ENCODE assay signal across 9 cellular contexts in genomic region chr19:45442408-45442926, GRCh38. TPM values are rescaled to one million over a fixed set of nuclear protein-coding genes. Genes with fewer than 3 reads are reported as not detected.
A peak's percentile ranks its signal among the peaks of the same experiment; 100 is the strongest.
DNase-seq lines count a peak whose midpoint lies in the region; ATAC-seq, FAIRE-seq and TF ChIP-seq lines count a peak whose summit lies in the region.
"Had no signal": no experiment of that assay in that cellular context is flagged by ENCODE, and none has a peak within 500 bp of the region (broad histone marks: within the 10 kb centered on the region; RNA-seq: fewer than 3 reads in every experiment).

No MANE protein-coding gene starts in this region.

- no peak for TF ChIP-seq CTCF in HepG2 (CRISPR knock-in tag; IDR thresholded peaks at IDR 0.05)
- no peak for TF ChIP-seq CTCF in right lobe of liver (IDR thresholded peaks at IDR 0.05)
- no peak for TF ChIP-seq CTCF in breast epithelium (IDR thresholded peaks at IDR 0.05)
- no peak for TF ChIP-seq CTCF in vagina (IDR thresholded peaks at IDR 0.05)

- WGBS in HepG2 (ENCODE audit: low lambda C conversion rate): 39% methylated on average over 3 of the region's 3 CpGs
- WGBS in right lobe of liver (ENCODE audit: insufficient coverage, low coverage, low lambda C conversion rate, missing lambda C conversion rate): 60% methylated on average over 3 of the region's 3 CpGs

- H3K27ac Mint-ChIP-seq in natural killer cell treated with Interleukin-12 subunit alpha and Interleukin-12 subunit beta and Interleukin-15 and Interleukin-18, amount 100 ng/mL, for 72 hours: peak overlapping the region; percentile 75 to 97

- no peaks in the 10 kb centered on the region for H3K27me3 Mint-ChIP-seq in natural killer cell treated with Interleukin-12 subunit alpha and Interleukin-12 subunit beta and Interleukin-15 and Interleukin-18, amount 100 ng/mL, for 72 hours

- no peaks in the 10 kb centered on the region for H3K9me3 ChIP-seq in HepG2 (ENCODE audit: low read length)
- no peaks in the 10 kb centered on the region for H3K9me3 ChIP-seq in right lobe of liver
- H3K9me3 ChIP-seq in breast epithelium: no peaks in the 10 kb centered on the region
- no peaks in the 10 kb centered on the region for H3K9me3 ChIP-seq in vagina

- H3K36me3 ChIP-seq in HepG2 (replicated peaks in 1 of 2; ENCODE audit: control insufficient read depth in 1 of 2, insufficient read depth in 2 of 2, low read length in 2 of 2) (no peaks in the 10 kb centered on the region), right lobe of liver (no peaks in the 10 kb centered on the region), breast epithelium (no peaks in the 10 kb centered on the region), vagina (no peaks in the 10 kb centered on the region)

- TF ChIP-seq RAD21 in HepG2 (CRISPR knock-in tag; IDR thresholded peaks at IDR 0.05): no peak

- peak overlapping the region; percentile 96; the same call in 1 of the 2 replicates for H3K4me2 ChIP-seq in HepG2 (ENCODE audit: low read depth, low read length)

- in situ Hi-C loops in HepG2 (cut with HindIII; ENCODE audit: extremely low pct_ligation_motif_present, low pct_unique_long_range_greater_than_20kb): loop anchor here (5.0 kb wide), 1 partner anchor 35 kb away; no protein-coding TSS in a partner anchor

- BruUV-seq in HepG2 (replicated peaks; lab: Mats Ljungman, UMichigan): no TSS peak

- intact Hi-C loops in HepG2 (cut with micrococcal nuclease; ENCODE audit: unreplicated experiment): no loop called here
- intact Hi-C loops in right lobe of liver (cut with DNase I): loop anchor here in 1 of 2 donors (5.0 kb wide), 1 partner anchor 35 kb away; no protein-coding TSS in a partner anchor
- intact Hi-C loops in breast epithelium (cut with DNase I; ENCODE audit: low total_unique reads): no loop called here
- intact Hi-C loops in vagina (cut with DNase I): no loop called here

- H3K4me3 ChIP-seq in HepG2 (replicated peaks in 1 of 3; ENCODE audit: insufficient read depth in 1 of 3, low read depth in 2 of 3, low read length in 3 of 3) (no peak overlapping the region), right lobe of liver (no peak overlapping the region), breast epithelium (no peak overlapping the region), vagina (no peak overlapping the region)

- H4K20me1 ChIP-seq in HepG2 (ENCODE audit: insufficient read depth, low read length): no peaks in the 10 kb centered on the region

- peak overlapping the region; percentile 90 for H3K4me3 Mint-ChIP-seq in natural killer cell treated with Interleukin-12 subunit alpha and Interleukin-12 subunit beta and Interleukin-15 and Interleukin-18, amount 100 ng/mL, for 72 hours

- no peak overlapping the region for H3K27ac ChIP-seq in HepG2 (ENCODE audit: extremely low read length, insufficient read depth, low read length)
- peak overlapping the region in 1 of 3 donors; percentile 72 for H3K27ac ChIP-seq in right lobe of liver
- H3K27ac ChIP-seq in breast epithelium: peak overlapping the region; percentile 99 to 100
- H3K27ac ChIP-seq in vagina: peak overlapping the region; percentile 99

- no peaks in the 10 kb centered on the region for H3K9me3 Mint-ChIP-seq in natural killer cell treated with Interleukin-12 subunit alpha and Interleukin-12 subunit beta and Interleukin-15 and Interleukin-18, amount 100 ng/mL, for 72 hours

- no peak overlapping the region for H3K9ac ChIP-seq in HepG2 (ENCODE audit: insufficient read depth, low read depth, low read length)

- ATAC-seq in HepG2 (no peak), right lobe of liver (no peak), GM19324 (IDR thresholded peaks at IDR 0.05; ENCODE audit: low FRiP score, unreplicated experiment) (no peak)
- ATAC-seq in natural killer cell treated with Interleukin-12 subunit alpha and Interleukin-12 subunit beta and Interleukin-15 and Interleukin-18, amount 100 ng/mL, for 72 hours: no peak

- DNase-seq in HepG2 (ENCODE audit: low spot score) (no peak), right lobe of liver (no peak), breast epithelium (ENCODE audit: low spot score in 2 of 2) (no peak), vagina (ENCODE audit: extremely low spot score in 2 of 2) (no peak), SK-N-DZ (ENCODE audit: low spot score) (no peak), HuH-7.5 (ENCODE audit: low spot score) (no peak)
- DNase-seq in natural killer cell treated with Interleukin-12 subunit alpha and Interleukin-12 subunit beta and Interleukin-15 and Interleukin-18, amount 100 ng/mL, for 72 hours (ENCODE audit: low spot score): no peak
- DNase-seq: NCI-H1694 had no signal

- CTCF ChIA-PET in HepG2 (lab: Yijun Ruan, JAX; ENCODE audit: low intra/inter-chr PET ratio, low total read pairs): no interaction called here

- peaks cover 52 to 53% of the 10 kb centered on the region in 2 donors for H3K4me1 Mint-ChIP-seq in natural killer cell treated with Interleukin-12 subunit alpha and Interleukin-12 subunit beta and Interleukin-15 and Interleukin-18, amount 100 ng/mL, for 72 hours (ENCODE audit: low read depth in 2 of 2)

- no peaks in the 10 kb centered on the region for H3K36me3 Mint-ChIP-seq in natural killer cell treated with Interleukin-12 subunit alpha and Interleukin-12 subunit beta and Interleukin-15 and Interleukin-18, amount 100 ng/mL, for 72 hours

- POLR2A ChIA-PET in HepG2 (lab: Yijun Ruan, JAX): no interaction called here

- TF ChIP-seq POLR2A in HepG2 (IDR thresholded peaks at IDR 0.05; ENCODE audit: insufficient read depth in 1 of 2, low read depth in 2 of 2, low read length in 2 of 2) (no peak), right lobe of liver (IDR thresholded peaks at IDR 0.05) (no peak), breast epithelium (IDR thresholded peaks at IDR 0.05) (no peak), vagina (IDR thresholded peaks at IDR 0.05) (no peak)

- no peak overlapping the region for H2AFZ ChIP-seq in HepG2 (ENCODE audit: low read length)

- TF ChIP-seq EP300 in HepG2 (IDR thresholded peaks at IDR 0.05; ENCODE audit: low read depth in 2 of 2, low read length in 2 of 2) (no peak), HepG2 (CRISPR knock-in tag; IDR thresholded peaks at IDR 0.05; ENCODE audit: borderline replicate concordance) (no peak)

- H3K27me3 ChIP-seq in HepG2 (ENCODE audit: control insufficient read depth in 1 of 2, insufficient read depth in 2 of 2, low read length in 2 of 2): no peaks in the 10 kb centered on the region
- H3K27me3 ChIP-seq in right lobe of liver: no peaks in the 10 kb centered on the region
- H3K27me3 ChIP-seq in breast epithelium: no peaks in the 10 kb centered on the region
- no peaks in the 10 kb centered on the region for H3K27me3 ChIP-seq in vagina

- H3K79me2 ChIP-seq in HepG2 (ENCODE audit: insufficient read depth, low read length): no peaks in the 10 kb centered on the region

- H3K4me1 ChIP-seq in HepG2 (ENCODE audit: insufficient read depth, low read length) (peaks cover 62% of the 10 kb centered on the region), right lobe of liver (peaks cover 0 to 13% (median 6%) of the 10 kb centered on the region in 4 donors), breast epithelium (peaks cover 0 to 12% of the 10 kb centered on the region in 2 donors), vagina (peaks cover 43% of the 10 kb centered on the region)

- FAIRE-seq in HepG2 (lab: Jason Lieb, UNC): no peak

RNA-seq across cellular contexts. Expression of gene ERCC1, which starts 18.8 kb away (rescaled TPM):
- total RNA-seq in HepG2 (2016; rRNA removed; fragmentation: Illumina TruSeq; extraction: Trizol): 39.3 and 40.0 TPM in 2 replicates
- 45.6 and 63.1 TPM in 2 replicates for total RNA-seq in HepG2 (2016; cell fraction: cytosol; rRNA removed; fragmentation: Illumina TruSeq; extraction: Trizol; ENCODE audit: low read depth)
- 33.8 and 46.8 TPM in 2 replicates for total RNA-seq in HepG2 (2016; cell fraction: insoluble cytoplasmic fraction; rRNA removed; fragmentation: Illumina TruSeq; extraction: Trizol)
- total RNA-seq in HepG2 (2016; cell fraction: membrane; rRNA removed; fragmentation: Illumina TruSeq; extraction: Trizol): 47.2 and 50.6 TPM in 2 replicates
- 15.5 and 16.4 TPM in 2 replicates for total RNA-seq in HepG2 (2016; cell fraction: nucleus; rRNA removed; fragmentation: Illumina TruSeq; extraction: Trizol)
- polyA plus RNA-seq in HepG2 (2011; rRNA removed): 66.4 and 76.6 TPM in 2 replicates
- 48.2 and 78.5 TPM in 2 replicates for polyA plus RNA-seq in HepG2 (2011; cell fraction: cytosol; rRNA removed)
- polyA plus RNA-seq in HepG2 (2011; cell fraction: nucleus; rRNA removed): 84.4 and 86.6 TPM in 2 replicates
- 38.8 and 40.5 TPM in 2 replicates for polyA plus RNA-seq in HepG2 (2012)
- polyA plus RNA-seq in HepG2 (2016; cell fraction: cytosol; fragmentation: Illumina TruSeq; extraction: Trizol; ENCODE audit: low read depth): 57.8 and 73.2 TPM in 2 replicates
- 53.9 and 54.0 TPM in 2 replicates for polyA plus RNA-seq in HepG2 (2016; cell fraction: insoluble cytoplasmic fraction; fragmentation: Illumina TruSeq; extraction: Trizol; ENCODE audit: low read depth)
- polyA plus RNA-seq in HepG2 (2016; cell fraction: membrane; fragmentation: Illumina TruSeq; extraction: Trizol; ENCODE audit: low read depth): 53.9 and 61.0 TPM in 2 replicates
- 40.4 and 44.1 TPM in 2 replicates for polyA plus RNA-seq in HepG2 (2016; cell fraction: nucleus; fragmentation: Illumina TruSeq; extraction: Trizol; ENCODE audit: insufficient read depth, low read depth)
- 68.2 and 77.1 TPM in 2 replicates for polyA minus RNA-seq in HepG2 (2011; rRNA and poly(A)+ RNA removed; ENCODE audit: low replicate concordance)
- polyA minus RNA-seq in HepG2 (2011; cell fraction: cytosol; rRNA and poly(A)+ RNA removed): 28.0 and 42.8 TPM in 2 replicates
- 23.7 and 24.2 TPM in 2 replicates for polyA minus RNA-seq in HepG2 (2011; cell fraction: nucleus; rRNA and poly(A)+ RNA removed)
- total RNA-seq in right lobe of liver: 10 to 100 TPM; 19.2 to 29.4 (median 22.6) TPM
- 10 to 100 TPM; 89.9 to 96.7 (median 91.2) TPM for total RNA-seq in breast epithelium
- 10 to 100 TPM; 65.0 to 67.8 TPM for total RNA-seq in natural killer cell treated with Interleukin-12 subunit alpha and Interleukin-12 subunit beta and Interleukin-15 and Interleukin-18, amount 100 ng/mL, for 72 hours
- 123 TPM for total RNA-seq in vagina
- polyA plus RNA-seq in SK-N-DZ (2014; cell fraction: cytosol; rRNA removed): 85.0 and 101 TPM in 2 replicates
- 66.4 and 73.4 TPM in 2 replicates for polyA plus RNA-seq in SK-N-DZ (2014; cell fraction: nucleus; rRNA removed)

RNA-seq across cellular contexts. Expression of gene FOSB, which starts 25.3 kb away (rescaled TPM):
- total RNA-seq in HepG2 (2016; rRNA removed; fragmentation: Illumina TruSeq; extraction: Trizol) (0.21 and 6.0 TPM in 2 replicates), right lobe of liver (1 to 10 TPM in 1 of 6 experiments, under 1 TPM in 5; 0.19 to 1.2 (median 0.44) TPM), breast epithelium (100 to 1,000 TPM in 1 of 3 donors, 10 to 100 TPM in 2; 29.8 to 109 (median 38.4) TPM), vagina (20.6 TPM)
- 0.79 and 0.91 TPM in 2 replicates for total RNA-seq in HepG2 (2016; cell fraction: cytosol; rRNA removed; fragmentation: Illumina TruSeq; extraction: Trizol; ENCODE audit: low read depth)
- total RNA-seq in HepG2 (2016; cell fraction: insoluble cytoplasmic fraction; rRNA removed; fragmentation: Illumina TruSeq; extraction: Trizol): 0.37 and 5.7 TPM in 2 replicates
- total RNA-seq in HepG2 (2016; cell fraction: membrane; rRNA removed; fragmentation: Illumina TruSeq; extraction: Trizol): 0.93 and 1.2 TPM in 2 replicates
- total RNA-seq in HepG2 (2016; cell fraction: nucleus; rRNA removed; fragmentation: Illumina TruSeq; extraction: Trizol): 17.8 and 18.2 TPM in 2 replicates
- 2.8 TPM in 2 replicates for polyA plus RNA-seq in HepG2 (2011; rRNA removed)
- polyA plus RNA-seq in HepG2 (2011; cell fraction: cytosol; rRNA removed): 0.67 and 0.69 TPM in 2 replicates
- 23.1 and 35.9 TPM in 2 replicates for polyA plus RNA-seq in HepG2 (2011; cell fraction: nucleus; rRNA removed)
- 0.51 and 1.1 TPM in 2 replicates for polyA plus RNA-seq in HepG2 (2012)
- polyA plus RNA-seq in HepG2 (2016; cell fraction: cytosol; fragmentation: Illumina TruSeq; extraction: Trizol; ENCODE audit: low read depth): not detected in 2 replicates
- polyA plus RNA-seq in HepG2 (2016; cell fraction: insoluble cytoplasmic fraction; fragmentation: Illumina TruSeq; extraction: Trizol; ENCODE audit: low read depth): 0.35 and 0.74 TPM in 2 replicates
- 0.17 and 0.41 TPM in 2 replicates for polyA plus RNA-seq in HepG2 (2016; cell fraction: membrane; fragmentation: Illumina TruSeq; extraction: Trizol; ENCODE audit: low read depth)
- polyA plus RNA-seq in HepG2 (2016; cell fraction: nucleus; fragmentation: Illumina TruSeq; extraction: Trizol; ENCODE audit: insufficient read depth, low read depth): 17.9 and 36.0 TPM in 2 replicates
- 16.2 and 24.3 TPM in 2 replicates for polyA minus RNA-seq in HepG2 (2011; rRNA and poly(A)+ RNA removed; ENCODE audit: low replicate concordance)
- 1.5 and 2.2 TPM in 2 replicates for polyA minus RNA-seq in HepG2 (2011; cell fraction: cytosol; rRNA and poly(A)+ RNA removed)
- polyA minus RNA-seq in HepG2 (2011; cell fraction: nucleus; rRNA and poly(A)+ RNA removed): 32.3 and 48.2 TPM in 2 replicates
- 10 to 100 TPM; 16.3 to 18.0 TPM for total RNA-seq in natural killer cell treated with Interleukin-12 subunit alpha and Interleukin-12 subunit beta and Interleukin-15 and Interleukin-18, amount 100 ng/mL, for 72 hours
- not detected in 2 replicates for polyA plus RNA-seq in SK-N-DZ (2014; cell fraction: cytosol; rRNA removed)
- polyA plus RNA-seq in SK-N-DZ (2014; cell fraction: nucleus; rRNA removed): not detected in 2 replicates

RNA-seq across cellular contexts. Expression of gene POLR1G, which starts 36.0 kb away (rescaled TPM):
- total RNA-seq in HepG2 (2016; rRNA removed; fragmentation: Illumina TruSeq; extraction: Trizol) (20.8 and 23.3 TPM in 2 replicates), right lobe of liver (1 to 10 TPM; 1.3 to 4.5 (median 3.2) TPM), breast epithelium (1 to 10 TPM; 2.6 to 6.9 (median 5.3) TPM), vagina (2.2 TPM)
- 2.6 TPM in 2 replicates for total RNA-seq in HepG2 (2016; cell fraction: cytosol; rRNA removed; fragmentation: Illumina TruSeq; extraction: Trizol; ENCODE audit: low read depth)
- 19.8 and 20.1 TPM in 2 replicates for total RNA-seq in HepG2 (2016; cell fraction: insoluble cytoplasmic fraction; rRNA removed; fragmentation: Illumina TruSeq; extraction: Trizol)
- 7.7 and 8.2 TPM in 2 replicates for total RNA-seq in HepG2 (2016; cell fraction: membrane; rRNA removed; fragmentation: Illumina TruSeq; extraction: Trizol)
- total RNA-seq in HepG2 (2016; cell fraction: nucleus; rRNA removed; fragmentation: Illumina TruSeq; extraction: Trizol): 9.2 and 11.6 TPM in 2 replicates
- polyA plus RNA-seq in HepG2 (2011; rRNA removed): 3.5 and 4.3 TPM in 2 replicates
- 2.5 and 3.4 TPM in 2 replicates for polyA plus RNA-seq in HepG2 (2011; cell fraction: cytosol; rRNA removed)
- 2.3 and 2.6 TPM in 2 replicates for polyA plus RNA-seq in HepG2 (2011; cell fraction: nucleus; rRNA removed)
- 3.3 and 3.7 TPM in 2 replicates for polyA plus RNA-seq in HepG2 (2012)
- polyA plus RNA-seq in HepG2 (2016; cell fraction: cytosol; fragmentation: Illumina TruSeq; extraction: Trizol; ENCODE audit: low read depth): 1.6 and 1.7 TPM in 2 replicates
- 21.9 and 22.7 TPM in 2 replicates for polyA plus RNA-seq in HepG2 (2016; cell fraction: insoluble cytoplasmic fraction; fragmentation: Illumina TruSeq; extraction: Trizol; ENCODE audit: low read depth)
- 5.1 and 5.5 TPM in 2 replicates for polyA plus RNA-seq in HepG2 (2016; cell fraction: membrane; fragmentation: Illumina TruSeq; extraction: Trizol; ENCODE audit: low read depth)
- polyA plus RNA-seq in HepG2 (2016; cell fraction: nucleus; fragmentation: Illumina TruSeq; extraction: Trizol; ENCODE audit: insufficient read depth, low read depth): 16.0 and 16.6 TPM in 2 replicates
- 4.8 and 9.0 TPM in 2 replicates for polyA minus RNA-seq in HepG2 (2011; rRNA and poly(A)+ RNA removed; ENCODE audit: low replicate concordance)
- polyA minus RNA-seq in HepG2 (2011; cell fraction: cytosol; rRNA and poly(A)+ RNA removed): 4.7 and 6.7 TPM in 2 replicates
- polyA minus RNA-seq in HepG2 (2011; cell fraction: nucleus; rRNA and poly(A)+ RNA removed): 1.7 and 1.9 TPM in 2 replicates
- total RNA-seq in natural killer cell treated with Interleukin-12 subunit alpha and Interleukin-12 subunit beta and Interleukin-15 and Interleukin-18, amount 100 ng/mL, for 72 hours: 10 to 100 TPM; 11.0 to 25.4 TPM
- 13.2 and 16.8 TPM in 2 replicates for polyA plus RNA-seq in SK-N-DZ (2014; cell fraction: cytosol; rRNA removed)
- 4.0 and 7.9 TPM in 2 replicates for polyA plus RNA-seq in SK-N-DZ (2014; cell fraction: nucleus; rRNA removed)

RNA-seq across cellular contexts. Expression of gene PPP1R13L, which starts 37.6 kb away (rescaled TPM):
- total RNA-seq in HepG2 (2016; rRNA removed; fragmentation: Illumina TruSeq; extraction: Trizol) (1.3 and 1.6 TPM in 2 replicates), right lobe of liver (10 to 100 TPM in 4 of 6 experiments, 1 to 10 TPM in 2; 6.9 to 22.9 (median 14.6) TPM), breast epithelium (10 to 100 TPM in 2 of 3 donors, 1 to 10 TPM in 1; 3.4 to 45.1 (median 34.7) TPM), vagina (111 TPM)
- total RNA-seq in HepG2 (2016; cell fraction: cytosol; rRNA removed; fragmentation: Illumina TruSeq; extraction: Trizol; ENCODE audit: low read depth): 1.1 TPM in 2 replicates
- 1.5 and 1.9 TPM in 2 replicates for total RNA-seq in HepG2 (2016; cell fraction: insoluble cytoplasmic fraction; rRNA removed; fragmentation: Illumina TruSeq; extraction: Trizol)
- 2.2 and 2.4 TPM in 2 replicates for total RNA-seq in HepG2 (2016; cell fraction: membrane; rRNA removed; fragmentation: Illumina TruSeq; extraction: Trizol)
- total RNA-seq in HepG2 (2016; cell fraction: nucleus; rRNA removed; fragmentation: Illumina TruSeq; extraction: Trizol): 3.1 and 3.3 TPM in 2 replicates
- 6.6 and 8.8 TPM in 2 replicates for polyA plus RNA-seq in HepG2 (2011; rRNA removed)
- polyA plus RNA-seq in HepG2 (2011; cell fraction: cytosol; rRNA removed): 3.8 and 5.5 TPM in 2 replicates
- polyA plus RNA-seq in HepG2 (2011; cell fraction: nucleus; rRNA removed): 38.9 and 47.2 TPM in 2 replicates
- polyA plus RNA-seq in HepG2 (2012): 18.0 and 19.6 TPM in 2 replicates
- 0.78 and 1.1 TPM in 2 replicates for polyA plus RNA-seq in HepG2 (2016; cell fraction: cytosol; fragmentation: Illumina TruSeq; extraction: Trizol; ENCODE audit: low read depth)
- polyA plus RNA-seq in HepG2 (2016; cell fraction: insoluble cytoplasmic fraction; fragmentation: Illumina TruSeq; extraction: Trizol; ENCODE audit: low read depth): 3.8 and 3.9 TPM in 2 replicates
- 1.6 and 1.9 TPM in 2 replicates for polyA plus RNA-seq in HepG2 (2016; cell fraction: membrane; fragmentation: Illumina TruSeq; extraction: Trizol; ENCODE audit: low read depth)
- polyA plus RNA-seq in HepG2 (2016; cell fraction: nucleus; fragmentation: Illumina TruSeq; extraction: Trizol; ENCODE audit: insufficient read depth, low read depth): 8.3 and 10.5 TPM in 2 replicates
- 6.9 and 17.3 TPM in 2 replicates for polyA minus RNA-seq in HepG2 (2011; rRNA and poly(A)+ RNA removed; ENCODE audit: low replicate concordance)
- 13.4 and 14.9 TPM in 2 replicates for polyA minus RNA-seq in HepG2 (2011; cell fraction: cytosol; rRNA and poly(A)+ RNA removed)
- polyA minus RNA-seq in HepG2 (2011; cell fraction: nucleus; rRNA and poly(A)+ RNA removed): 8.0 and 9.2 TPM in 2 replicates
- total RNA-seq in natural killer cell treated with Interleukin-12 subunit alpha and Interleukin-12 subunit beta and Interleukin-15 and Interleukin-18, amount 100 ng/mL, for 72 hours: 10 to 100 TPM; 12.2 to 14.1 TPM
- polyA plus RNA-seq in SK-N-DZ (2014; cell fraction: cytosol; rRNA removed): 1.1 and 2.6 TPM in 2 replicates
- 0.90 and 1.7 TPM in 2 replicates for polyA plus RNA-seq in SK-N-DZ (2014; cell fraction: nucleus; rRNA removed)

RNA-seq across cellular contexts. Expression of gene RTN2, which starts 54.4 kb away (rescaled TPM):
- total RNA-seq in HepG2 (2016; rRNA removed; fragmentation: Illumina TruSeq; extraction: Trizol) (2.1 and 2.9 TPM in 2 replicates), right lobe of liver (1 to 10 TPM; 1.5 to 7.2 (median 2.9) TPM), breast epithelium (10 to 100 TPM in 1 of 3 donors, 1 to 10 TPM in 2; 5.9 to 15.1 (median 7.2) TPM), vagina (13.0 TPM)
- total RNA-seq in HepG2 (2016; cell fraction: cytosol; rRNA removed; fragmentation: Illumina TruSeq; extraction: Trizol; ENCODE audit: low read depth): 5.1 and 6.2 TPM in 2 replicates
- 2.0 and 3.5 TPM in 2 replicates for total RNA-seq in HepG2 (2016; cell fraction: insoluble cytoplasmic fraction; rRNA removed; fragmentation: Illumina TruSeq; extraction: Trizol)
- total RNA-seq in HepG2 (2016; cell fraction: membrane; rRNA removed; fragmentation: Illumina TruSeq; extraction: Trizol): 6.2 and 8.3 TPM in 2 replicates
- total RNA-seq in HepG2 (2016; cell fraction: nucleus; rRNA removed; fragmentation: Illumina TruSeq; extraction: Trizol): 2.3 and 2.8 TPM in 2 replicates
- 17.1 and 18.0 TPM in 2 replicates for polyA plus RNA-seq in HepG2 (2011; rRNA removed)
- 13.2 and 17.0 TPM in 2 replicates for polyA plus RNA-seq in HepG2 (2011; cell fraction: cytosol; rRNA removed)
- polyA plus RNA-seq in HepG2 (2011; cell fraction: nucleus; rRNA removed): 12.6 and 14.7 TPM in 2 replicates
- 11.2 and 15.2 TPM in 2 replicates for polyA plus RNA-seq in HepG2 (2012)
- polyA plus RNA-seq in HepG2 (2016; cell fraction: cytosol; fragmentation: Illumina TruSeq; extraction: Trizol; ENCODE audit: low read depth): 8.6 and 9.5 TPM in 2 replicates
- 3.9 and 4.7 TPM in 2 replicates for polyA plus RNA-seq in HepG2 (2016; cell fraction: insoluble cytoplasmic fraction; fragmentation: Illumina TruSeq; extraction: Trizol; ENCODE audit: low read depth)
- 9.5 and 9.7 TPM in 2 replicates for polyA plus RNA-seq in HepG2 (2016; cell fraction: membrane; fragmentation: Illumina TruSeq; extraction: Trizol; ENCODE audit: low read depth)
- polyA plus RNA-seq in HepG2 (2016; cell fraction: nucleus; fragmentation: Illumina TruSeq; extraction: Trizol; ENCODE audit: insufficient read depth, low read depth): 11.0 and 11.5 TPM in 2 replicates
- 6.0 and 30.0 TPM in 2 replicates for polyA minus RNA-seq in HepG2 (2011; rRNA and poly(A)+ RNA removed; ENCODE audit: low replicate concordance)
- polyA minus RNA-seq in HepG2 (2011; cell fraction: cytosol; rRNA and poly(A)+ RNA removed): 7.6 and 8.3 TPM in 2 replicates
- 7.1 and 7.6 TPM in 2 replicates for polyA minus RNA-seq in HepG2 (2011; cell fraction: nucleus; rRNA and poly(A)+ RNA removed)
- total RNA-seq in natural killer cell treated with Interleukin-12 subunit alpha and Interleukin-12 subunit beta and Interleukin-15 and Interleukin-18, amount 100 ng/mL, for 72 hours: 1 to 10 TPM; 5.9 to 7.8 TPM
- 35.2 and 50.4 TPM in 2 replicates for polyA plus RNA-seq in SK-N-DZ (2014; cell fraction: cytosol; rRNA removed)
- 33.0 and 40.4 TPM in 2 replicates for polyA plus RNA-seq in SK-N-DZ (2014; cell fraction: nucleus; rRNA removed)
